ENCODE assay signal across 10 cellular contexts in genomic region chr10:32445036-32445435, GRCh38. TPM values are rescaled to one million over a fixed set of nuclear protein-coding genes. Genes with fewer than 3 reads are reported as not detected.
DNase-seq lines count a peak whose midpoint lies in the region; ATAC-seq and TF ChIP-seq lines count a peak whose summit lies in the region.
"Had no signal": no experiment of that assay in that cellular context is flagged by ENCODE, and none has a peak within 500 bp of the region (broad histone marks: within the 10 kb centered on the region; RNA-seq: fewer than 3 reads in every experiment).

No MANE protein-coding gene starts in this region.

- TF ChIP-seq POLR2A in testis (IDR thresholded peaks at IDR 0.05) = no peak

- TF ChIP-seq CTCF in activated B cell treated with CpG ODN at 0.5 μM for 24 hours (IDR thresholded peaks at IDR 0.05) = no peak
- no peak for TF ChIP-seq CTCF in testis (IDR thresholded peaks at IDR 0.05)
- TF ChIP-seq CTCF in WERI-Rb-1 (IDR thresholded peaks at IDR 0.05; ENCODE audit: low read depth, low read length) = no peak

- peak overlapping the region; percentile 88 for H3K4me3 Mint-ChIP-seq in activated CD8-positive, alpha-beta memory T cell treated with anti-CD3 and anti-CD28 coated beads, Interleukin-2, amount 10 ng/mL, durations not matched to agents 7 days and 5 days
- peak overlapping the region; percentile 98 for H3K4me3 Mint-ChIP-seq in activated B cell treated with CpG ODN at 0.5 μM for 24 hours

- no peaks in the 10 kb centered on the region for H3K9me3 Mint-ChIP-seq in activated CD8-positive, alpha-beta memory T cell treated with anti-CD3 and anti-CD28 coated beads, Interleukin-2, amount 10 ng/mL, durations not matched to agents 7 days and 5 days (ENCODE audit: low read depth)
- no peaks in the 10 kb centered on the region for H3K9me3 Mint-ChIP-seq in activated B cell treated with CpG ODN at 0.5 μM for 24 hours

- no peaks in the 10 kb centered on the region for H3K36me3 ChIP-seq in testis (ENCODE audit: low read depth, missing control alignments)
- H3K36me3 ChIP-seq in WERI-Rb-1 = no peaks in the 10 kb centered on the region

- H3K27ac Mint-ChIP-seq in activated CD8-positive, alpha-beta memory T cell treated with anti-CD3 and anti-CD28 coated beads, Interleukin-2, amount 10 ng/mL, durations not matched to agents 7 days and 5 days = peak overlapping the region; percentile 97
- no peak overlapping the region for H3K27ac Mint-ChIP-seq in activated B cell treated with CpG ODN at 0.5 μM for 24 hours

- H3K4me1 ChIP-seq in right cardiac atrium (ENCODE audit: control insufficient read depth, insufficient read depth, low read length) (peaks cover 2% of the 10 kb centered on the region), testis (peaks cover 7% of the 10 kb centered on the region)

- no peaks in the 10 kb centered on the region for H3K27me3 Mint-ChIP-seq in activated CD8-positive, alpha-beta memory T cell treated with anti-CD3 and anti-CD28 coated beads, Interleukin-2, amount 10 ng/mL, durations not matched to agents 7 days and 5 days
- H3K27me3 Mint-ChIP-seq in activated B cell treated with CpG ODN at 0.5 μM for 24 hours = peaks cover 11% of the 10 kb centered on the region

- H3K9me3 ChIP-seq in right cardiac atrium (ENCODE audit: control insufficient read depth, low read length) (no peaks in the 10 kb centered on the region), testis (no peaks in the 10 kb centered on the region), WERI-Rb-1 (ENCODE audit: severe bottlenecking) (no peaks in the 10 kb centered on the region)

- ATAC-seq in activated CD8-positive, alpha-beta memory T cell treated with anti-CD3 and anti-CD28 coated beads, Interleukin-2, amount 10 ng/mL, durations not matched to agents 7 days and 5 days = no peak
- ATAC-seq in activated B cell treated with CpG ODN at 0.5 μM for 24 hours (ENCODE audit: low read depth) (no peak), right cardiac atrium (no peak)

- H3K27me3 ChIP-seq in right cardiac atrium (ENCODE audit: control insufficient read depth, insufficient read depth) (no peaks in the 10 kb centered on the region), testis (no peaks in the 10 kb centered on the region), WERI-Rb-1 (ENCODE audit: insufficient read depth, low read depth, severe bottlenecking) (no peaks in the 10 kb centered on the region)

- H3K36me3 Mint-ChIP-seq in activated CD8-positive, alpha-beta memory T cell treated with anti-CD3 and anti-CD28 coated beads, Interleukin-2, amount 10 ng/mL, durations not matched to agents 7 days and 5 days = peaks cover 3% of the 10 kb centered on the region
- H3K36me3 Mint-ChIP-seq in activated B cell treated with CpG ODN at 0.5 μM for 24 hours (ENCODE audit: low read depth) = peaks cover 4% of the 10 kb centered on the region

- peaks cover 18% of the 10 kb centered on the region for H3K4me1 Mint-ChIP-seq in activated CD8-positive, alpha-beta memory T cell treated with anti-CD3 and anti-CD28 coated beads, Interleukin-2, amount 10 ng/mL, durations not matched to agents 7 days and 5 days
- H3K4me1 Mint-ChIP-seq in activated B cell treated with CpG ODN at 0.5 μM for 24 hours = peaks cover 15% of the 10 kb centered on the region

- H3K4me3 ChIP-seq in right cardiac atrium (ENCODE audit: low read length) (peak overlapping the region; percentile 35), testis (peak overlapping the region; percentile 69), WERI-Rb-1 (ENCODE audit: low read depth, low read length) (no peak overlapping the region; the same call in 1 of the 2 replicates)

- POLR2A ChIA-PET in activated B cell treated with CpG ODN at 0.5 μM for 24 hours (lab: Charles Lee) = interaction anchor here (0.6 to 1.7 kb wide), 12 partner anchors 8 to 1413 kb away, joined by 3 to 36 read pairs (median 3); partner anchors contain the start of gene ZNF438

- no peak for DNase-seq in activated CD8-positive, alpha-beta memory T cell treated with anti-CD3 and anti-CD28 coated beads, Interleukin-2, amount 10 ng/mL, durations not matched to agents 7 days and 5 days
- DNase-seq in activated CD8-positive, alpha-beta memory T cell treated with anti-CD3 and anti-CD28 coated beads for 24 hours = no peak
- DNase-seq in activated B cell treated with CpG ODN at 0.5 μM for 24 hours (no peak), right cardiac atrium (no peak), testis (no peak), WERI-Rb-1 (no peak), NCI-H1048 (lab: John Stamatoyannopoulos, UW) (no peak)
- no peak for DNase-seq in central memory CD4-positive, alpha-beta T cell
- DNase-seq: aorta, NCI-H524 treated with DMSO at 0.1 percent for 48 hours had no signal

- WGBS in right cardiac atrium = 98% methylated on average over 4 of the region's 4 CpGs
- 77 to 85% methylated on average over 4 of the region's 4 CpGs for WGBS in testis, 2 donors

- CTCF ChIA-PET in activated CD8-positive, alpha-beta memory T cell treated with anti-CD3 and anti-CD28 coated beads, Interleukin-2, amount 10 ng/mL, durations not matched to agents 7 days and 5 days (lab: Charles Lee) = interaction anchor here (1.0 to 1.2 kb wide), 2 partner anchors 536 to 564 kb away, joined by 3 to 4 read pairs; no protein-coding TSS in a partner anchor
- CTCF ChIA-PET in activated B cell treated with CpG ODN at 0.5 μM for 24 hours (lab: Charles Lee) = interaction anchor here (2.1 kb wide), 1 partner anchor 66 kb away, joined by 14 read pairs; no protein-coding TSS in a partner anchor

- intact Hi-C loops in activated B cell treated with CpG ODN at 0.5 μM for 24 hours (cut with micrococcal nuclease) = loop anchor here (5.0 to 10.0 kb wide), 2 partner anchors 518 to 1120 kb away; partner anchors contain the start of gene ARHGAP12
- intact Hi-C loops in right cardiac atrium (cut with DNase I) = loop anchor here in 3 of 4 donors (5.0 to 10.0 kb wide), 2 partner anchors 60 to 68 kb away; no protein-coding TSS in a partner anchor
- intact Hi-C loops in testis (cut with DNase I; ENCODE audit: low total_unique reads) = no loop called here

- no peak overlapping the region for H3K27ac ChIP-seq in right cardiac atrium (ENCODE audit: low read length)
- H3K27ac ChIP-seq in testis = peak overlapping the region in 1 of 2 donors; percentile 95
- H3K27ac ChIP-seq in WERI-Rb-1 = no peak overlapping the region

RNA-seq across cellular contexts. Expression of gene CCDC7, which starts 0.9 kb away (rescaled TPM):
- total RNA-seq in activated CD8-positive, alpha-beta memory T cell treated with anti-CD3 and anti-CD28 coated beads, Interleukin-2, amount 10 ng/mL, durations not matched to agents 7 days and 5 days = 10 to 100 TPM; 12.0 to 19.3 TPM
- 16.8 and 20.0 TPM in 2 replicates for total RNA-seq in activated B cell treated with CpG ODN at 0.5 μM for 24 hours
- 10 to 100 TPM; 25.4 to 38.7 (median 34.9) TPM for total RNA-seq in right cardiac atrium
- polyA plus RNA-seq in right cardiac atrium = 0.91 TPM
- total RNA-seq in testis = 100 to 1,000 TPM in 1 of 2 donors, 10 to 100 TPM in 1; 74.5 to 146 TPM
- polyA plus RNA-seq in testis (ENCODE audit: insufficient read depth, low read depth, low replicate concordance) = 74.0 TPM
